In the genomic region with DNA sequence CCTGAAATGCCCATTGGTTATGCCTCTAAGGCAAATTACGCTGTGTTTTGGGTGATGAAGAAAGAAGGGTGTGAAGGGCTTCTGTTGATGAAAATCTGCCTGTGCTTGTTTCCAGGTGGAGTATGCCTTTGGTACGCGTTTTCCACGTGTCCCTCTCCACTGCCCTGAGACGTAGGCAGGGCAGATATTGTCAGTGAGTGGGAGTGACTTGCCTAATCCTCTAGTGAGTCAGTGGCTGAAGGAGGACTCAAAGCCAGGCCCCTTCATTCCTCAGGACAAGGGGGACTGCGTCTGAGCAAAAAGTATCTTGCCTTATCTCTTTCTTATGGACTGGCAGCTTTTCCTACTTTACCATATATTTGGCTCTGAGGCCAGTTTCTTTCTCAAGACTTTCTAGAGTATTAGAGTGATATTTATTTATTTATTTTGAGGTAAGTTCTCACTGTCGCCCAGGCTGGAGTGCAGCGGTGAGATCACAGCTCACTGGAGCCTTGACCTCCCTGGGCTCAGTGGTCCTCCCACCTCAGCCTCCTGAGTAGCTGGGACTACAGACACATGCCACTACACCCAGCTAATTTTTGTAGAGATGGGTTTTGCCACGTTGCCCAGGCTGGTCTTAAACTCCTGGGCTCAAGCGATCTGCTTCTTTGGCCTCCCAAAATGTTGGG, we compare ENCODE assay signal across 1 cellular context.
TF ChIP-seq lines count a peak whose summit lies in the region.

No MANE protein-coding gene starts in this region.

TF ChIP-seq in K562, 482 proteins besides CTCF, POLR2A, EP300 and RAD21 (continued from another document):
- 0 out of 2 replicates have a peak, but pooled peaks have one; percentile 19 for TF ChIP-seq USF2 (CRISPR knock-in tag; IDR thresholded peaks at IDR 0.05)
- TF ChIP-seq, protein P1, sequence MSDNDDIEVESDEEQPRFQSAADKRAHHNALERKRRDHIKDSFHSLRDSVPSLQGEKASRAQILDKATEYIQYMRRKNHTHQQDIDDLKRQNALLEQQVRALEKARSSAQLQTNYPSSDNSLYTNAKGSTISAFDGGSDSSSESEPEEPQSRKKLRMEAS (CRISPR knock-in tag; IDR thresholded peaks at IDR 0.05), result peak; percentile 21; the same call in 1 of the 2 replicates
- TF ChIP-seq CREM (IDR thresholded peaks at IDR 0.05; ENCODE audit: low read depth), result peak; percentile 85
- TF ChIP-seq, protein P2, sequence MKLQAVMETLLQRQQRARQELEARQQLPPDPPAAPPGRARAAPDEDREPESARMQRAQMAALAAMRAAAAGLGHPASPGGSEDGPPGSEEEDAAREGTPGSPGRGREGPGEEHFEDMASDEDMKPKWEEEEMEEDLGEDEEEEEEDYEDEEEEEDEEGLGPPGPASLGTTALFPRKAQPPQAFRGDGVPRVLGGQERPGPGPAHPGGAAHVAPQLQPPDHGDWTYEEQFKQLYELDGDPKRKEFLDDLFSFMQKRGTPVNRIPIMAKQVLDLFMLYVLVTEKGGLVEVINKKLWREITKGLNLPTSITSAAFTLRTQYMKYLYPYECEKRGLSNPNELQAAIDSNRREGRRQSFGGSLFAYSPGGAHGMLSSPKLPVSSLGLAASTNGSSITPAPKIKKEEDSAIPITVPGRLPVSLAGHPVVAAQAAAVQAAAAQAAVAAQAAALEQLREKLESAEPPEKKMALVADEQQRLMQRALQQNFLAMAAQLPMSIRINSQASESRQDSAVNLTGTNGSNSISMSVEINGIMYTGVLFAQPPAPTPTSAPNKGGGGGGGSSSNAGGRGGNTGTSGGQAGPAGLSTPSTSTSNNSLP (IDR thresholded peaks at IDR 0.05; ENCODE audit: borderline replicate concordance, low read depth, low read length), result no peak
- TF ChIP-seq IRF2 (CRISPR knock-in tag; IDR thresholded peaks at IDR 0.05), result no peak
- TF ChIP-seq EGR1 (conservative IDR thresholded peaks at IDR 0.05), result peak; percentile 85
- peak; percentile 20; the same call in 1 of the 2 replicates for TF ChIP-seq LCOR (CRISPR knock-in tag; IDR thresholded peaks at IDR 0.05)
- TF ChIP-seq HDAC1 (IDR thresholded peaks at IDR 0.05), result peak in 1 of 2 experiments; percentile 83; a peak in 2 of 4 replicates
- peak; percentile 41 for TF ChIP-seq NFE2 (IDR thresholded peaks at IDR 0.05; ENCODE audit: low read depth)
- TF ChIP-seq KAT7 (CRISPR knock-in tag; IDR thresholded peaks at IDR 0.05; ENCODE audit: borderline replicate concordance), result no peak
- no peak for TF ChIP-seq TARDBP (IDR thresholded peaks at IDR 0.05)
- peak in 1 of 2 experiments; percentile 32; a peak in 1 of 4 replicates for TF ChIP-seq FOXK2 (conservative IDR thresholded peaks at IDR 0.05 in 1 of 2, IDR thresholded peaks at IDR 0.05 in 1 of 2; ENCODE audit: low read depth in 2 of 2)
- TF ChIP-seq HMBOX1 (IDR thresholded peaks at IDR 0.05), result peak; percentile 86
- TF ChIP-seq TEAD4 (IDR thresholded peaks at IDR 0.05; ENCODE audit: low read length), result peak; percentile 44; the same call in 1 of the 2 replicates
- TF ChIP-seq TEAD4 (CRISPR knock-in tag; IDR thresholded peaks at IDR 0.05; ENCODE audit: borderline replicate concordance), result no peak
- TF ChIP-seq, protein P3, sequence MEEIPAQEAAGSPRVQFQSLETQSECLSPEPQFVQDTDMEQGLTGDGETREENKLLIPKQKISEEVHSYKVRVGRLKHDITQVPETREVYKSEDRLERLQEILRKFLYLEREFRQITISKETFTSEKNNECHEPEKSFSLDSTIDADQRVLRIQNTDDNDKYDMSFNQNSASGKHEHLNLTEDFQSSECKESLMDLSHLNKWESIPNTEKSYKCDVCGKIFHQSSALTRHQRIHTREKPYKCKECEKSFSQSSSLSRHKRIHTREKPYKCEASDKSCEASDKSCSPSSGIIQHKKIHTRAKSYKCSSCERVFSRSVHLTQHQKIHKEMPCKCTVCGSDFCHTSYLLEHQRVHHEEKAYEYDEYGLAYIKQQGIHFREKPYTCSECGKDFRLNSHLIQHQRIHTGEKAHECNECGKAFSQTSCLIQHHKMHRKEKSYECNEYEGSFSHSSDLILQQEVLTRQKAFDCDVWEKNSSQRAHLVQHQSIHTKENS (CRISPR knock-in tag; IDR thresholded peaks at IDR 0.05), result no peak
- TF ChIP-seq CBFA2T3 (IDR thresholded peaks at IDR 0.05), result peak; percentile 30; the same call in 1 of the 2 replicates
- no peak for TF ChIP-seq CEBPG (CRISPR knock-in tag; IDR thresholded peaks at IDR 0.05)
- TF ChIP-seq CEBPG (tag; conservative IDR thresholded peaks at IDR 0.05 in 1 of 2, IDR thresholded peaks at IDR 0.05 in 1 of 2), result peak; percentile 45 to 60; a peak in 3 of 4 replicates
- no peak for TF ChIP-seq HSF4 (CRISPR knock-in tag; IDR thresholded peaks at IDR 0.05; ENCODE audit: borderline replicate concordance)
- TF ChIP-seq CBFA2T2 (conservative IDR thresholded peaks at IDR 0.05), result 0 out of 2 replicates have a peak, but pooled peaks have one; percentile 18
- TF ChIP-seq, protein P4, sequence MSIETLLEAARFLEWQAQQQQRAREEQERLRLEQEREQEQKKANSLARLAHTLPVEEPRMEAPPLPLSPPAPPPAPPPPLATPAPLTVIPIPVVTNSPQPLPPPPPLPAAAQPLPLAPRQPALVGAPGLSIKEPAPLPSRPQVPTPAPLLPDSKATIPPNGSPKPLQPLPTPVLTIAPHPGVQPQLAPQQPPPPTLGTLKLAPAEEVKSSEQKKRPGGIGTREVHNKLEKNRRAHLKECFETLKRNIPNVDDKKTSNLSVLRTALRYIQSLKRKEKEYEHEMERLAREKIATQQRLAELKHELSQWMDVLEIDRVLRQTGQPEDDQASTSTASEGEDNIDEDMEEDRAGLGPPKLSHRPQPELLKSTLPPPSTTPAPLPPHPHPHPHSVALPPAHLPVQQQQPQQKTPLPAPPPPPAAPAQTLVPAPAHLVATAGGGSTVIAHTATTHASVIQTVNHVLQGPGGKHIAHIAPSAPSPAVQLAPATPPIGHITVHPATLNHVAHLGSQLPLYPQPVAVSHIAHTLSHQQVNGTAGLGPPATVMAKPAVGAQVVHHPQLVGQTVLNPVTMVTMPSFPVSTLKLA (conservative IDR thresholded peaks at IDR 0.05), result peak; percentile 52 to 81
- TF ChIP-seq MTA3 (IDR thresholded peaks at IDR 0.05; ENCODE audit: borderline replicate concordance), result 0 out of 2 replicates have a peak, but pooled peaks have one; percentile 37
- TF ChIP-seq L3MBTL2 (IDR thresholded peaks at IDR 0.05), result peak; percentile 64; the same call in 1 of the 2 replicates
- TF ChIP-seq RCOR1 (IDR thresholded peaks at IDR 0.05; ENCODE audit: borderline replicate concordance in 1 of 2, low read depth in 2 of 2, low read length in 2 of 2), result peak in 1 of 2 experiments; percentile 31; a peak in 1 of 4 replicates
- no peak for TF ChIP-seq HMG20B (CRISPR knock-in tag; IDR thresholded peaks at IDR 0.05)
- peak; percentile 67; the same call in 1 of the 2 replicates for TF ChIP-seq MYC (IDR thresholded peaks at IDR 0.05; ENCODE audit: low read depth, low read length)
- no peak for TF ChIP-seq MYC (CRISPR knock-in tag; IDR thresholded peaks at IDR 0.05; ENCODE audit: borderline replicate concordance, low read depth)
- 0 out of 2 replicates have a peak, but pooled peaks have one; percentile 35 for TF ChIP-seq RNF2 (IDR thresholded peaks at IDR 0.05)
- no peak for TF ChIP-seq NFE2L1 (tag; IDR thresholded peaks at IDR 0.05; ENCODE audit: borderline replicate concordance, low read depth)
- peak; percentile 81 for TF ChIP-seq ZNF263 (CRISPR knock-in tag; IDR thresholded peaks at IDR 0.05; ENCODE audit: borderline replicate concordance)
- no peak for TF ChIP-seq ZNF778 (CRISPR knock-in tag; IDR thresholded peaks at IDR 0.05)
- TF ChIP-seq MED1 (CRISPR knock-in tag; IDR thresholded peaks at IDR 0.05; ENCODE audit: borderline replicate concordance), result no peak
- TF ChIP-seq ATF1 (CRISPR knock-in tag; IDR thresholded peaks at IDR 0.05), result no peak
- peak; percentile 73 for TF ChIP-seq ATF1 (tag; IDR thresholded peaks at IDR 0.05)
- TF ChIP-seq TCF7L2 (IDR thresholded peaks at IDR 0.05; ENCODE audit: low read depth, low read length), result no peak
- peak; percentile 84 for TF ChIP-seq DPF2 (IDR thresholded peaks at IDR 0.05)
- no peak for TF ChIP-seq ZFP30 (CRISPR knock-in tag; IDR thresholded peaks at IDR 0.05; ENCODE audit: borderline replicate concordance)
- no peak for TF ChIP-seq MLX (CRISPR knock-in tag; conservative IDR thresholded peaks at IDR 0.05)
- TF ChIP-seq NRF1 (conservative IDR thresholded peaks at IDR 0.05 in 1 of 2, IDR thresholded peaks at IDR 0.05 in 1 of 2), result peak; percentile 11 to 24; a peak in 2 of 4 replicates
- TF ChIP-seq THRA (IDR thresholded peaks at IDR 0.05), result no peak
- no peak for TF ChIP-seq TCFL5 (CRISPR knock-in tag; conservative IDR thresholded peaks at IDR 0.05)
- TF ChIP-seq, protein P5, sequence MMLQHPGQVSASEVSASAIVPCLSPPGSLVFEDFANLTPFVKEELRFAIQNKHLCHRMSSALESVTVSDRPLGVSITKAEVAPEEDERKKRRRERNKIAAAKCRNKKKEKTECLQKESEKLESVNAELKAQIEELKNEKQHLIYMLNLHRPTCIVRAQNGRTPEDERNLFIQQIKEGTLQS (IDR thresholded peaks at IDR 0.05), result peak; percentile 64
- TF ChIP-seq, protein P5 (CRISPR knock-in tag; conservative IDR thresholded peaks at IDR 0.05), result no peak
- peak; percentile 70 for TF ChIP-seq CEBPB (tag; IDR thresholded peaks at IDR 0.05)
- TF ChIP-seq ZNF41 (CRISPR knock-in tag; conservative IDR thresholded peaks at IDR 0.05), result no peak
- TF ChIP-seq SMARCC2 (IDR thresholded peaks at IDR 0.05; ENCODE audit: low read depth), result peak; percentile 55; the same call in 1 of the 2 replicates
- no peak for TF ChIP-seq RFX5 (IDR thresholded peaks at IDR 0.05; ENCODE audit: low read depth, low read length)
- TF ChIP-seq JUN (IDR thresholded peaks at IDR 0.05; ENCODE audit: borderline replicate concordance, low read depth, low read length), result peak; percentile 52; the same call in 1 of the 2 replicates
- TF ChIP-seq JUN (CRISPR knock-in tag; IDR thresholded peaks at IDR 0.05; ENCODE audit: borderline replicate concordance), result no peak
- no peak for TF ChIP-seq BCL6 (CRISPR knock-in tag; IDR thresholded peaks at IDR 0.05)
- TF ChIP-seq CREB1 (IDR thresholded peaks at IDR 0.05), result no peak
- peak; percentile 64; the same call in 1 of the 2 replicates for TF ChIP-seq CREB1 (CRISPR knock-in tag; IDR thresholded peaks at IDR 0.05)
- peak; percentile 17; the same call in 1 of the 2 replicates for TF ChIP-seq MAFG (tag; conservative IDR thresholded peaks at IDR 0.05)
